In the genomic region with DNA sequence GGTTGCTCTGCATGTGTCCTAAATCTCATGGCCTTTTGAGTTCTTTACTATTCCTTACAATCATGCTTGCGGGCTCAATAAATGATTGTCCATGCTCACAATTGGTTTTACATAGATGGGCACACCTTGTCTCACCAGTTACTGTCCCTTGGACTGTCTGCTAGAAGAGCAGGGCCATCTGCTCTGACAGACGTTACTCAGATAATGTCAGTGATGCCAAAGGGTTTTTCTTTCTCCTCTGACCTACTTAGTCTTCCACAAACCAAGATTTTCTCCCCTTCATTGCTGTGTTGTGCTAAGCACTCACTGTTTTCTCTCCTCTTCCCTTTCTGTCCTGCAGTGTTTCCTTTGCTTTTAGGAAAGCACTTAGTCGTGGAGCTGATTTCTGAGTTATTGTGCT, we compare ENCODE assay signal across 1 cellular context.
TF ChIP-seq lines count a peak whose summit lies in the region.

No MANE protein-coding gene starts in this region.

TF ChIP-seq in GM23338, 12 proteins besides CTCF, POLR2A, EP300 and RAD21 (continued from another document):
- TF ChIP-seq, protein P1, sequence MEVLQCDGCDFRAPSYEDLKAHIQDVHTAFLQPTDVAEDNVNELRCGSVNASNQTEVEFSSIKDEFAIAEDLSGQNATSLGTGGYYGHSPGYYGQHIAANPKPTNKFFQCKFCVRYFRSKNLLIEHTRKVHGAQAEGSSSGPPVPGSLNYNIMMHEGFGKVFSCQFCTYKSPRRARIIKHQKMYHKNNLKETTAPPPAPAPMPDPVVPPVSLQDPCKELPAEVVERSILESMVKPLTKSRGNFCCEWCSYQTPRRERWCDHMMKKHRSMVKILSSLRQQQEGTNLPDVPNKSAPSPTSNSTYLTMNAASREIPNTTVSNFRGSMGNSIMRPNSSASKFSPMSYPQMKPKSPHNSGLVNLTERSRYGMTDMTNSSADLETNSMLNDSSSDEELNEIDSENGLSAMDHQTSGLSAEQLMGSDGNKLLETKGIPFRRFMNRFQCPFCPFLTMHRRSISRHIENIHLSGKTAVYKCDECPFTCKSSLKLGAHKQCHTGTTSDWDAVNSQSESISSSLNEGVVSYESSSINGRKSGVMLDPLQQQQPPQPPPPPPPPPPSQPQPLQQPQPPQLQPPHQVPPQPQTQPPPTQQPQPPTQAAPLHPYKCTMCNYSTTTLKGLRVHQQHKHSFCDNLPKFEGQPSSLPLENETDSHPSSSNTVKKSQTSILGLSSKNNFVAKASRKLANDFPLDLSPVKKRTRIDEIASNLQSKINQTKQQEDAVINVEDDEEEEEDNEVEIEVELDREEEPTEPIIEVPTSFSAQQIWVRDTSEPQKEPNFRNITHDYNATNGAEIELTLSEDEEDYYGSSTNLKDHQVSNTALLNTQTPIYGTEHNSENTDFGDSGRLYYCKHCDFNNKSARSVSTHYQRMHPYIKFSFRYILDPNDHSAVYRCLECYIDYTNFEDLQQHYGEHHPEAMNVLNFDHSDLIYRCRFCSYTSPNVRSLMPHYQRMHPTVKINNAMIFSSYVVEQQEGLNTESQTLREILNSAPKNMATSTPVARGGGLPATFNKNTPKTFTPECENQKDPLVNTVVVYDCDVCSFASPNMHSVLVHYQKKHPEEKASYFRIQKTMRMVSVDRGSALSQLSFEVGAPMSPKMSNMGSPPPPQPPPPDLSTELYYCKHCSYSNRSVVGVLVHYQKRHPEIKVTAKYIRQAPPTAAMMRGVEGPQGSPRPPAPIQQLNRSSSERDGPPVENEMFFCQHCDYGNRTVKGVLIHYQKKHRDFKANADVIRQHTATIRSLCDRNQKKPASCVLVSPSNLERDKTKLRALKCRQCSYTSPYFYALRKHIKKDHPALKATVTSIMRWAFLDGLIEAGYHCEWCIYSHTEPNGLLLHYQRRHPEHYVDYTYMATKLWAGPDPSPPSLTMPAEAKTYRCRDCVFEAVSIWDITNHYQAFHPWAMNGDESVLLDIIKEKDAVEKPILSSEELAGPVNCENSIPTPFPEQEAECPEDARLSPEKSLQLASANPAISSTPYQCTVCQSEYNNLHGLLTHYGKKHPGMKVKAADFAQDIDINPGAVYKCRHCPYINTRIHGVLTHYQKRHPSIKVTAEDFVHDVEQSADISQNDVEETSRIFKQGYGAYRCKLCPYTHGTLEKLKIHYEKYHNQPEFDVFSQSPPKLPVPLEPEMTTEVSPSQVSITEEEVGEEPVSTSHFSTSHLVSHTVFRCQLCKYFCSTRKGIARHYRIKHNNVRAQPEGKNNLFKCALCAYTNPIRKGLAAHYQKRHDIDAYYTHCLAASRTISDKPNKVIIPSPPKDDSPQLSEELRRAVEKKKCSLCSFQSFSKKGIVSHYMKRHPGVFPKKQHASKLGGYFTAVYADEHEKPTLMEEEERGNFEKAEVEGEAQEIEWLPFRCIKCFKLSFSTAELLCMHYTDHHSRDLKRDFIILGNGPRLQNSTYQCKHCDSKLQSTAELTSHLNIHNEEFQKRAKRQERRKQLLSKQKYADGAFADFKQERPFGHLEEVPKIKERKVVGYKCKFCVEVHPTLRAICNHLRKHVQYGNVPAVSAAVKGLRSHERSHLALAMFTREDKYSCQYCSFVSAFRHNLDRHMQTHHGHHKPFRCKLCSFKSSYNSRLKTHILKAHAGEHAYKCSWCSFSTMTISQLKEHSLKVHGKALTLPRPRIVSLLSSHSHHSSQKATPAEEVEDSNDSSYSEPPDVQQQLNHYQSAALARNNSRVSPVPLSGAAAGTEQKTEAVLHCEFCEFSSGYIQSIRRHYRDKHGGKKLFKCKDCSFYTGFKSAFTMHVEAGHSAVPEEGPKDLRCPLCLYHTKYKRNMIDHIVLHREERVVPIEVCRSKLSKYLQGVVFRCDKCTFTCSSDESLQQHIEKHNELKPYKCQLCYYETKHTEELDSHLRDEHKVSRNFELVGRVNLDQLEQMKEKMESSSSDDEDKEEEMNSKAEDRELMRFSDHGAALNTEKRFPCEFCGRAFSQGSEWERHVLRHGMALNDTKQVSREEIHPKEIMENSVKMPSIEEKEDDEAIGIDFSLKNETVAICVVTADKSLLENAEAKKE (CRISPR knock-in tag; IDR thresholded peaks at IDR 0.05), result no peak
- TF ChIP-seq POLR2AphosphoS5 (IDR thresholded peaks at IDR 0.05; ENCODE audit: low read depth), result no peak
- TF ChIP-seq ZNF114 (CRISPR knock-in tag; IDR thresholded peaks at IDR 0.05), result no peak
- TF ChIP-seq EZH2phosphoT487 (IDR thresholded peaks at IDR 0.05; ENCODE audit: unreplicated experiment), result no peak
- no peak for TF ChIP-seq EZH2 (IDR thresholded peaks at IDR 0.05; ENCODE audit: low read depth, unreplicated experiment)
- TF ChIP-seq CREB1 (CRISPR knock-in tag; IDR thresholded peaks at IDR 0.05; ENCODE audit: low read depth), result no peak
- no peak for TF ChIP-seq NANOG (IDR thresholded peaks at IDR 0.05; ENCODE audit: borderline replicate concordance)
- TF ChIP-seq, protein P2, sequence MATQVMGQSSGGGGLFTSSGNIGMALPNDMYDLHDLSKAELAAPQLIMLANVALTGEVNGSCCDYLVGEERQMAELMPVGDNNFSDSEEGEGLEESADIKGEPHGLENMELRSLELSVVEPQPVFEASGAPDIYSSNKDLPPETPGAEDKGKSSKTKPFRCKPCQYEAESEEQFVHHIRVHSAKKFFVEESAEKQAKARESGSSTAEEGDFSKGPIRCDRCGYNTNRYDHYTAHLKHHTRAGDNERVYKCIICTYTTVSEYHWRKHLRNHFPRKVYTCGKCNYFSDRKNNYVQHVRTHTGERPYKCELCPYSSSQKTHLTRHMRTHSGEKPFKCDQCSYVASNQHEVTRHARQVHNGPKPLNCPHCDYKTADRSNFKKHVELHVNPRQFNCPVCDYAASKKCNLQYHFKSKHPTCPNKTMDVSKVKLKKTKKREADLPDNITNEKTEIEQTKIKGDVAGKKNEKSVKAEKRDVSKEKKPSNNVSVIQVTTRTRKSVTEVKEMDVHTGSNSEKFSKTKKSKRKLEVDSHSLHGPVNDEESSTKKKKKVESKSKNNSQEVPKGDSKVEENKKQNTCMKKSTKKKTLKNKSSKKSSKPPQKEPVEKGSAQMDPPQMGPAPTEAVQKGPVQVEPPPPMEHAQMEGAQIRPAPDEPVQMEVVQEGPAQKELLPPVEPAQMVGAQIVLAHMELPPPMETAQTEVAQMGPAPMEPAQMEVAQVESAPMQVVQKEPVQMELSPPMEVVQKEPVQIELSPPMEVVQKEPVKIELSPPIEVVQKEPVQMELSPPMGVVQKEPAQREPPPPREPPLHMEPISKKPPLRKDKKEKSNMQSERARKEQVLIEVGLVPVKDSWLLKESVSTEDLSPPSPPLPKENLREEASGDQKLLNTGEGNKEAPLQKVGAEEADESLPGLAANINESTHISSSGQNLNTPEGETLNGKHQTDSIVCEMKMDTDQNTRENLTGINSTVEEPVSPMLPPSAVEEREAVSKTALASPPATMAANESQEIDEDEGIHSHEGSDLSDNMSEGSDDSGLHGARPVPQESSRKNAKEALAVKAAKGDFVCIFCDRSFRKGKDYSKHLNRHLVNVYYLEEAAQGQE (IDR thresholded peaks at IDR 0.05; ENCODE audit: unreplicated experiment), result no peak
- TF ChIP-seq ZNF331 (CRISPR knock-in tag; IDR thresholded peaks at IDR 0.05; ENCODE audit: low read depth), result no peak
- TF ChIP-seq JUNB (IDR thresholded peaks at IDR 0.05; ENCODE audit: unreplicated experiment), result no peak
- TF ChIP-seq STAT1 (IDR thresholded peaks at IDR 0.05; ENCODE audit: unreplicated experiment), result no peak
